In genomic region chr5:170247363-170247762, GRCh38 we compare ENCODE assay signal across 21 cellular contexts. TPM values are rescaled to one million over a fixed set of nuclear protein-coding genes. Genes with fewer than 3 reads are reported as not detected.
"Had no signal": no experiment of that assay in that cellular context is flagged by ENCODE, and none has a peak within 500 bp of the region (broad histone marks: within the 10 kb centered on the region; RNA-seq: fewer than 3 reads in every experiment).

No MANE protein-coding gene starts in this region.

- H3K9me3 ChIP-seq: body of pancreas, prostate gland, sigmoid colon, testis, upper lobe of right lung had no signal

- H3K27ac ChIP-seq: body of pancreas, prostate gland, sigmoid colon, upper lobe of right lung had no signal

- H3K36me3 ChIP-seq: prostate gland, sigmoid colon had no signal

- DNase-seq: activated B cell treated with CpG ODN at 0.5 μM for 24 hours; activated CD4-positive, alpha-beta T cell treated with anti-CD3 and anti-CD28 coated beads, Interleukin-2, amount 10 ng/mL, durations not matched to agents 24 days and 14 days; activated gamma-delta T cell treated with Interleukin-2 at 50 U/mL for 16 hours; activated T-cell treated with anti-CD3 and anti-CD28 coated beads for 4 hours; body of pancreas; effector memory CD8-positive, alpha-beta T cell; left colon; mammary epithelial cell; naive thymus-derived CD4-positive, alpha-beta T cell; occipital lobe; sigmoid colon; stimulated activated CD4-positive, alpha-beta T cell treated with anti-CD3 and anti-CD28 coated beads, Interleukin-12 subunit alpha, Interleukin-12 subunit beta, amount 100 ng/mL, for 4 hours; testis; upper lobe of right lung had no signal

- H3K4me3 ChIP-seq: body of pancreas, prostate gland, sigmoid colon, testis, upper lobe of right lung had no signal

- H3K27me3 ChIP-seq: body of pancreas, sigmoid colon, testis, upper lobe of right lung had no signal

- ATAC-seq: body of pancreas; effector memory CD8-positive, alpha-beta T cell; left colon; naive thymus-derived CD4-positive, alpha-beta T cell; upper lobe of right lung had no signal

- H3K4me1 ChIP-seq: body of pancreas, sigmoid colon, upper lobe of right lung had no signal

- H3K27me3 Mint-ChIP-seq: activated B cell treated with CpG ODN at 0.5 μM for 24 hours; activated CD4-positive, alpha-beta T cell treated with anti-CD3 and anti-CD28 coated beads, Interleukin-2, amount 10 ng/mL, durations not matched to agents 24 days and 14 days; dendritic cell treated with granulocyte-macrophage colony-stimulating factor and Interleukin-4, amounts not matched to agents 40 ng/mL and 50 ng/mL, for 4 days; effector memory CD8-positive, alpha-beta T cell; naive thymus-derived CD4-positive, alpha-beta T cell; stimulated activated naive CD8-positive, alpha-beta T cell treated with anti-CD3 and anti-CD28 coated beads, Interleukin-15, Interleukin-2, amounts not matched to agents 100 ng/mL and 50 ng/mL, for 24 hours had no signal

- H3K4me3 Mint-ChIP-seq: activated B cell treated with CpG ODN at 0.5 μM for 24 hours; activated CD4-positive, alpha-beta T cell treated with anti-CD3 and anti-CD28 coated beads, Interleukin-2, amount 10 ng/mL, durations not matched to agents 24 days and 14 days; dendritic cell treated with granulocyte-macrophage colony-stimulating factor and Interleukin-4, amounts not matched to agents 40 ng/mL and 50 ng/mL, for 4 days; effector memory CD8-positive, alpha-beta T cell; naive thymus-derived CD4-positive, alpha-beta T cell; stimulated activated naive CD8-positive, alpha-beta T cell treated with anti-CD3 and anti-CD28 coated beads, Interleukin-15, Interleukin-2, amounts not matched to agents 100 ng/mL and 50 ng/mL, for 24 hours; T-helper 1 cell treated with Interleukin-12 subunit alpha and Interleukin-12 subunit beta and Interleukin-4 antibody, amounts not matched to agents 30 μg/mL and 1 μg/mL, for 36 hours had no signal

- H3K27ac Mint-ChIP-seq: activated B cell treated with CpG ODN at 0.5 μM for 24 hours; activated CD4-positive, alpha-beta T cell treated with anti-CD3 and anti-CD28 coated beads, Interleukin-2, amount 10 ng/mL, durations not matched to agents 24 days and 14 days; dendritic cell treated with granulocyte-macrophage colony-stimulating factor and Interleukin-4, amounts not matched to agents 40 ng/mL and 50 ng/mL, for 4 days; stimulated activated naive CD8-positive, alpha-beta T cell treated with anti-CD3 and anti-CD28 coated beads, Interleukin-15, Interleukin-2, amounts not matched to agents 100 ng/mL and 50 ng/mL, for 24 hours; T-helper 1 cell treated with Interleukin-12 subunit alpha and Interleukin-12 subunit beta and Interleukin-4 antibody, amounts not matched to agents 30 μg/mL and 1 μg/mL, for 36 hours had no signal

- H3K9me3 Mint-ChIP-seq: activated B cell treated with CpG ODN at 0.5 μM for 24 hours; effector memory CD8-positive, alpha-beta T cell had no signal

RNA-seq across cellular contexts. Expression of gene C5orf58, which starts 14.6 kb away (rescaled TPM):
- total RNA-seq: activated B cell treated with CpG ODN at 0.5 μM for 24 hours; activated CD4-positive, alpha-beta T cell treated with anti-CD3 and anti-CD28 coated beads, Interleukin-2, amount 10 ng/mL, durations not matched to agents 24 days and 14 days; activated CD8-positive, alpha-beta memory T cell treated with anti-CD3 and anti-CD28 coated beads for 36 hours; body of pancreas; epithelial cell of proximal tubule; left colon; mammary epithelial cell; mononuclear cell; naive thymus-derived CD4-positive, alpha-beta T cell; occipital lobe; sigmoid colon; upper lobe of right lung had no signal

RNA-seq across cellular contexts. Expression of gene LCP2, which starts 50.2 kb away (rescaled TPM):
- total RNA-seq: epithelial cell of proximal tubule, mammary epithelial cell had no signal
